ENCODE assay signal across 8 cellular contexts in genomic region chr2:84741182-84741822, GRCh38.
DNase-seq lines count a peak whose midpoint lies in the region; ATAC-seq and TF ChIP-seq lines count a peak whose summit lies in the region.

No MANE protein-coding gene starts in this region.

- TF ChIP-seq CTCF in cardiac fibroblast (IDR thresholded peaks at IDR 0.05; ENCODE audit: low read depth, low read length) = peak; percentile 14

- H3K4me3 ChIP-seq in cardiac fibroblast (replicated peaks in 1 of 2; ENCODE audit: low read depth in 2 of 2, low read length in 2 of 2) = no peak overlapping the region

- ATAC-seq in GM19397 (IDR thresholded peaks at IDR 0.05; ENCODE audit: unreplicated experiment) (peak; percentile 97), HG03342 (IDR thresholded peaks at IDR 0.05; ENCODE audit: unreplicated experiment) (peak; percentile 92)
- ATAC-seq in naive thymus-derived CD8-positive, alpha-beta T cell = peak; percentile 98 to 99

- no peak overlapping the region for H3K27ac Mint-ChIP-seq in T-helper 2 cell treated with Interferon-gamma antibody and Interleukin-4, amounts not matched to agents 5 μg/mL and 100 μg/mL, for 36 hours
- peak overlapping the region in 9 of 10 donors; percentile 38 to 88 (median 71) for H3K27ac Mint-ChIP-seq in naive thymus-derived CD8-positive, alpha-beta T cell

- H3K9me3 Mint-ChIP-seq in T-helper 2 cell treated with Interferon-gamma antibody and Interleukin-4, amounts not matched to agents 5 μg/mL and 100 μg/mL, for 36 hours = peaks cover 12% of the 10 kb centered on the region
- peaks cover 0 to 8% (median 2%) of the 10 kb centered on the region in 9 donors for H3K9me3 Mint-ChIP-seq in naive thymus-derived CD8-positive, alpha-beta T cell

- no peak overlapping the region for H3K4me3 Mint-ChIP-seq in T-helper 2 cell treated with Interferon-gamma antibody and Interleukin-4, amounts not matched to agents 5 μg/mL and 100 μg/mL, for 36 hours
- H3K4me3 Mint-ChIP-seq in naive thymus-derived CD8-positive, alpha-beta T cell = peak overlapping the region in 6 of 10 donors; percentile 4 to 64 (median 28)

- DNase-seq in CMK (ENCODE audit: low read depth) (peak; percentile 12), cardiac fibroblast (ENCODE audit: low read depth in 2 of 2) (peak; percentile 3 to 26), NCI-H1694 (lab: John Stamatoyannopoulos, UW) (no peak), NK-92 (lab: John Stamatoyannopoulos, UW; ENCODE audit: unreplicated experiment) (no peak)
- DNase-seq in T-helper 2 cell treated with Interferon-gamma antibody and Interleukin-4, amounts not matched to agents 5 μg/mL and 100 μg/mL, for 36 hours (ENCODE audit: low spot score) = peak; percentile 32
- peak in 9 of 10 donors; percentile 2 to 71 (median 46) for DNase-seq in naive thymus-derived CD8-positive, alpha-beta T cell

- peaks cover 25% of the 10 kb centered on the region for H3K27me3 Mint-ChIP-seq in T-helper 2 cell treated with Interferon-gamma antibody and Interleukin-4, amounts not matched to agents 5 μg/mL and 100 μg/mL, for 36 hours (ENCODE audit: low read depth)
- no peaks in the 10 kb centered on the region for H3K27me3 Mint-ChIP-seq in naive thymus-derived CD8-positive, alpha-beta T cell

- POLR2A ChIA-PET in naive thymus-derived CD8-positive, alpha-beta T cell (lab: Charles Lee) = interaction anchor here (0.6 to 1.8 kb wide), 21 partner anchors 9 to 190 kb away, joined by 3 to 11 read pairs (median 3); no protein-coding TSS in a partner anchor

- peaks cover 7% of the 10 kb centered on the region for H3K4me1 Mint-ChIP-seq in T-helper 2 cell treated with Interferon-gamma antibody and Interleukin-4, amounts not matched to agents 5 μg/mL and 100 μg/mL, for 36 hours (ENCODE audit: low read depth)
- peaks cover 28 to 61% (median 38%) of the 10 kb centered on the region in 4 donors for H3K4me1 Mint-ChIP-seq in naive thymus-derived CD8-positive, alpha-beta T cell

- H3K36me3 Mint-ChIP-seq in T-helper 2 cell treated with Interferon-gamma antibody and Interleukin-4, amounts not matched to agents 5 μg/mL and 100 μg/mL, for 36 hours (ENCODE audit: low read depth) = no peaks in the 10 kb centered on the region
- peaks cover 25 to 46% (median 30%) of the 10 kb centered on the region in 3 donors for H3K36me3 Mint-ChIP-seq in naive thymus-derived CD8-positive, alpha-beta T cell

Comparison
In these comparisons a context has a peak if more than half of its experiments do, and no peak if none do; other contexts are left out.
1. DNase-seq: peak in CMK (single experiment), T-helper 2 cell treated with Interferon-gamma antibody and Interleukin-4, amounts not matched to agents 5 μg/mL and 100 μg/mL, for 36 hours (single experiment), cardiac fibroblast (2 of 2) and naive thymus-derived CD8-positive, alpha-beta T cell (9 of 10); none in NCI-H1694 (single experiment) and NK-92 (single experiment).
2. Peak in every context shown above with its lines, with median percentiles within 50 percentile points of each other: ATAC-seq.